In genomic region chr22:16602224-16602727, GRCh38 we compare ENCODE assay signal across 1 cellular context.
TF ChIP-seq lines count a peak whose summit lies in the region.
"Not testable (repeated sequence)": the region's sequence is repeated elsewhere in the genome, so short reads cannot be mapped to it uniquely, and the experiment has no call there.

No MANE protein-coding gene starts in this region.

TF ChIP-seq in K562, 482 proteins besides CTCF, POLR2A, EP300 and RAD21:
- TF ChIP-seq PHF8 (IDR thresholded peaks at IDR 0.05; ENCODE audit: borderline replicate concordance, low read length) = peak; percentile 14; the same call in 1 of the 2 replicates
- peak; percentile 61; the same call in 1 of the 2 replicates for TF ChIP-seq GATAD2B (IDR thresholded peaks at IDR 0.05; ENCODE audit: borderline replicate concordance)
- TF ChIP-seq RBFOX2 (IDR thresholded peaks at IDR 0.05; ENCODE audit: low read depth, low read length) = peak; percentile 73
- TF ChIP-seq ZNF175 (CRISPR knock-in tag; IDR thresholded peaks at IDR 0.05; ENCODE audit: low read depth) = peak; percentile 70; the same call in 1 of the 2 replicates
- 0 out of 2 replicates have a peak, but pooled peaks have one; percentile 81 for TF ChIP-seq KAT7 (CRISPR knock-in tag; IDR thresholded peaks at IDR 0.05; ENCODE audit: borderline replicate concordance)
- 0 out of 2 replicates have a peak, but pooled peaks have one; percentile 11 for TF ChIP-seq KLF6 (CRISPR knock-in tag; IDR thresholded peaks at IDR 0.05; ENCODE audit: borderline replicate concordance)
- peak; percentile 24; the same call in 1 of the 2 replicates for TF ChIP-seq ARID4B (CRISPR knock-in tag; IDR thresholded peaks at IDR 0.05)
- TF ChIP-seq CXXC5 (CRISPR knock-in tag; IDR thresholded peaks at IDR 0.05) = peak; percentile 30
- 0 out of 4 replicates have a peak, but pooled peaks of 1 of the 2 experiments have one; percentile 9 for TF ChIP-seq MNT (conservative IDR thresholded peaks at IDR 0.05)
- TF ChIP-seq KDM5B (IDR thresholded peaks at IDR 0.05; ENCODE audit: insufficient replicate concordance, low read depth, low read length) = peak; percentile 7
- 0 out of 2 replicates have a peak, but pooled peaks have one; percentile 10 for TF ChIP-seq PRMT5 (CRISPR knock-in tag; IDR thresholded peaks at IDR 0.05)
- TF ChIP-seq BRD4 (IDR thresholded peaks at IDR 0.05) = 0 out of 2 replicates have a peak, but pooled peaks have one; percentile 60
- TF ChIP-seq YY1 (IDR thresholded peaks at IDR 0.05; ENCODE audit: borderline replicate concordance in 1 of 3, control insufficient read depth in 1 of 3, extremely low read depth in 1 of 3, insufficient read depth in 3 of 3, insufficient read length in 1 of 3, insufficient replicate concordance in 2 of 3, low read depth in 1 of 3, low read length in 2 of 3) = peak in 1 of 3 experiments; percentile 48
- peak; percentile 79 for TF ChIP-seq CHD1 (IDR thresholded peaks at IDR 0.05; ENCODE audit: low read length)
- peak; percentile 12; the same call in 1 of the 2 replicates for TF ChIP-seq RB1 (IDR thresholded peaks at IDR 0.05; ENCODE audit: low read depth)
- peak; percentile 21; the same call in 1 of the 2 replicates for TF ChIP-seq TGIF2 (CRISPR knock-in tag; IDR thresholded peaks at IDR 0.05)
- TF ChIP-seq SIN3A (IDR thresholded peaks at IDR 0.05; ENCODE audit: borderline replicate concordance in 2 of 2, control insufficient read depth in 1 of 2, low read depth in 2 of 2, low read length in 2 of 2) = peak in 1 of 2 experiments; percentile 65; a peak in 2 of 4 replicates
- TF ChIP-seq CHD4 (IDR thresholded peaks at IDR 0.05; ENCODE audit: insufficient read depth, insufficient replicate concordance, low read depth, low read length, poor library complexity, severe bottlenecking) = peak; percentile 14
- TF ChIP-seq CCNT2 (IDR thresholded peaks at IDR 0.05; ENCODE audit: borderline replicate concordance, extremely low read depth, insufficient read length, low read depth, low read length) = peak; percentile 27
- TF ChIP-seq ZFX (CRISPR knock-in tag; IDR thresholded peaks at IDR 0.05) = peak; percentile 79
- TF ChIP-seq ELF1 (tag; IDR thresholded peaks at IDR 0.05) = 0 out of 2 replicates have a peak, but pooled peaks have one; percentile 5
- peak; percentile 55 for TF ChIP-seq RBM22 (IDR thresholded peaks at IDR 0.05; ENCODE audit: low read depth, low read length, poor library complexity, severe bottlenecking)
- TF ChIP-seq E2F6 (IDR thresholded peaks at IDR 0.05; ENCODE audit: borderline replicate concordance in 1 of 2, extremely low read depth in 1 of 2, insufficient read depth in 1 of 2, insufficient read length in 1 of 2, low read depth in 1 of 2, low read length in 1 of 2, poor library complexity in 1 of 2, severe bottlenecking in 1 of 2) = peak in 1 of 2 experiments; percentile 55
- TF ChIP-seq NONO (IDR thresholded peaks at IDR 0.05; ENCODE audit: low read depth in 2 of 2, low read length in 1 of 2) = peak in 1 of 2 experiments; percentile 82; a peak in 2 of 4 replicates
- TF ChIP-seq CTCFL (IDR thresholded peaks at IDR 0.05; ENCODE audit: borderline replicate concordance, insufficient read depth, low read depth, low read length, poor library complexity, severe bottlenecking) = peak; percentile 34
- 0 out of 2 replicates have a peak, but pooled peaks have one; percentile 14 for TF ChIP-seq SMC3 (conservative IDR thresholded peaks at IDR 0.05; ENCODE audit: insufficient read depth, low read depth, low read length)
- peak; percentile 68; the same call in 1 of the 2 replicates for TF ChIP-seq KDM2B (CRISPR knock-in tag; IDR thresholded peaks at IDR 0.05)
- TF ChIP-seq UBTF (IDR thresholded peaks at IDR 0.05; ENCODE audit: borderline replicate concordance in 1 of 2, low read depth in 2 of 2, low read length in 2 of 2) = peak in 1 of 2 experiments; percentile 90; a peak in 2 of 4 replicates
- TF ChIP-seq LCOR (CRISPR knock-in tag; IDR thresholded peaks at IDR 0.05) = 0 out of 2 replicates have a peak, but pooled peaks have one; percentile 3
- peak; percentile 91 for TF ChIP-seq ZBTB7A (IDR thresholded peaks at IDR 0.05; ENCODE audit: borderline replicate concordance, control insufficient read depth, low read depth, low read length)
- TF ChIP-seq RBBP5 (IDR thresholded peaks at IDR 0.05; ENCODE audit: borderline replicate concordance, insufficient read depth, low read length, poor library complexity, severe bottlenecking) = peak; percentile 76
- 0 out of 2 replicates have a peak, but pooled peaks have one; percentile 21 for TF ChIP-seq ZNF232 (CRISPR knock-in tag; IDR thresholded peaks at IDR 0.05)
- 0 out of 2 replicates have a peak, but pooled peaks have one; percentile 1 for TF ChIP-seq JUN (IDR thresholded peaks at IDR 0.05; ENCODE audit: borderline replicate concordance, low read depth, low read length)
- not testable (repeated sequence) for TF ChIP-seq JUN (CRISPR knock-in tag; IDR thresholded peaks at IDR 0.05; ENCODE audit: borderline replicate concordance)
- TF ChIP-seq ZNF224 (CRISPR knock-in tag; IDR thresholded peaks at IDR 0.05) = 0 out of 2 replicates have a peak, but pooled peaks have one; percentile 19
- 0 out of 2 replicates have a peak, but pooled peaks have one; percentile 26 for TF ChIP-seq SIN3B (IDR thresholded peaks at IDR 0.05; ENCODE audit: low read depth)
- TF ChIP-seq FOXJ2 (tag; IDR thresholded peaks at IDR 0.05) = peak; percentile 48; the same call in 1 of the 2 replicates
- TF ChIP-seq DMBX1 (CRISPR knock-in tag; IDR thresholded peaks at IDR 0.05; ENCODE audit: borderline replicate concordance) = peak; percentile 41
